12 cellular contexts compared by ENCODE assay signal in the genomic region with DNA sequence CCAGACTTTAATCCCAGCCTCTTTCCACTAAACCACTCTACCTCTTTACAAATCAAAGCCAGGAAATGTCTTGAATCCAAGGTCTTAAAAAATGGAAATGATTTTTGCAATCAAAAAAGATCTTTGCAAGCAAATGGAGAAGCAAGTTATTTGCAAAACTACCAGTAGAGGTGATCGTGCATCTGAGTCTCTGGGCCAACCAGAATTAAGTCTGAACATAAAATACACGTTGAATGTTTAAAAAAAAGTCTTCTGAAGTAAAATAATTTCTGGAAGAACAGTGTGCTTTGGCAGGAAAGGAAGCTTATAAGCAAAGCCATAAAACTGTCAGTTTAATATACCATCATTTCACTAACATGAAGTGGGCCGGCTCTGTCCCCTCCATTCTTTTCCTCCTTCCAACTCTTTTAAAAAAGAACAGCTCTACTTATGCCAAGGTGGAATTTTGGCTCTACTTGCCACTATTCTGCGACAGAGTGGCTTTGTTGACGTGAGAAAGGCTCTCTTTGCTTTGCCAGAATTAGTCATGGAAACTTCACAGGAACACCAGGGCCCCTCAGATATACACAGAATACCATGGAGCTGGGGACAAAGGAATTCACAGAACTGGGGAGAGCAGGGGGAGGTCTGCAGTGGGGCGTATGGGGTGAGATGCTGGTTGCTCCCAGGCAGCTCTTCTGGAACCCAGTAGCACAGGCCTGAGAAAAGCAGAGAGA. TPM values are rescaled to one million over a fixed set of nuclear protein-coding genes. Genes with fewer than 3 reads are reported as not detected.
DNase-seq lines count a peak whose midpoint lies in the region; ATAC-seq and TF ChIP-seq lines count a peak whose summit lies in the region.
"Had no signal": no experiment of that assay in that cellular context is flagged by ENCODE, and none has a peak within 500 bp of the region (broad histone marks: within the 10 kb centered on the region; RNA-seq: fewer than 3 reads in every experiment).

No MANE protein-coding gene starts in this region.

- H3K36me3 Mint-ChIP-seq in nephron (ENCODE audit: low read depth) = peaks cover 9% of the 10 kb centered on the region
- H3K36me3 Mint-ChIP-seq in activated naive CD4-positive, alpha-beta T cell treated with anti-CD3 and anti-CD28 coated beads for 36 hours (ENCODE audit: low read depth) = no peaks in the 10 kb centered on the region
- H3K36me3 Mint-ChIP-seq: activated naive CD8-positive, alpha-beta T cell treated with anti-CD3 and anti-CD28 coated beads, Interleukin-2, amount 10 ng/mL, durations not matched to agents 7 days and 5 days had no signal

- peaks cover 89% of the 10 kb centered on the region for H3K4me1 Mint-ChIP-seq in nephron
- H3K4me1 Mint-ChIP-seq in activated naive CD4-positive, alpha-beta T cell treated with anti-CD3 and anti-CD28 coated beads for 36 hours (ENCODE audit: low read depth) = peaks cover 8% of the 10 kb centered on the region

- peak; percentile 13; the same call in 1 of the 2 replicates for TF ChIP-seq CTCF in A673 (conservative IDR thresholded peaks at IDR 0.05; ENCODE audit: low read depth, low read length)
- peak; percentile 32 for TF ChIP-seq CTCF in SK-N-SH (IDR thresholded peaks at IDR 0.05)
- peak; percentile 23 to 51 for TF ChIP-seq CTCF in fibroblast of lung (conservative IDR thresholded peaks at IDR 0.05 in 1 of 2, IDR thresholded peaks at IDR 0.05 in 1 of 2; ENCODE audit: low read depth in 1 of 2, low read length in 2 of 2)
- peak; percentile 36 to 45 (median 38) for TF ChIP-seq CTCF in nephron (IDR thresholded peaks at IDR 0.05; ENCODE audit: unreplicated experiment in 3 of 3)

- H3K4me3 ChIP-seq in A673 (ENCODE audit: low read depth, low read length, poor library complexity, severe bottlenecking) (no peak overlapping the region), SK-N-SH (ENCODE audit: low read depth in 2 of 2, low read length in 1 of 2) (no peak overlapping the region), fibroblast of lung (replicated peaks in 1 of 4; ENCODE audit: control extremely low read depth in 1 of 4, insufficient read depth in 1 of 4, low read depth in 3 of 4, low read length in 4 of 4) (no peak overlapping the region)
- H3K4me3 ChIP-seq: A549, GM12878 had no signal

- peak overlapping the region; percentile 0 to 48 (median 22) for H3K4me3 Mint-ChIP-seq in nephron
- no peak overlapping the region for H3K4me3 Mint-ChIP-seq in activated naive CD4-positive, alpha-beta T cell treated with anti-CD3 and anti-CD28 coated beads for 36 hours
- H3K4me3 Mint-ChIP-seq: activated naive CD8-positive, alpha-beta T cell treated with anti-CD3 and anti-CD28 coated beads, Interleukin-2, amount 10 ng/mL, durations not matched to agents 7 days and 5 days had no signal

- H3K4me2 ChIP-seq in SK-N-SH = peak overlapping the region; percentile 5; the same call in 1 of the 2 replicates
- no peak overlapping the region for H3K4me2 ChIP-seq in fibroblast of lung (ENCODE audit: extremely low read depth, insufficient read depth, low read length)
- H3K4me2 ChIP-seq: A549 had no signal

- intact Hi-C loops in A673 (cut with micrococcal nuclease; ENCODE audit: unreplicated experiment) = no loop called here
- intact Hi-C loops in activated naive CD4-positive, alpha-beta T cell treated with anti-CD3 and anti-CD28 coated beads for 36 hours (cut with micrococcal nuclease) = no loop called here

- ATAC-seq in HG03565 (IDR thresholded peaks at IDR 0.05; ENCODE audit: unreplicated experiment) = no peak
- ATAC-seq: A549, GM12878 had no signal

- no peaks in the 10 kb centered on the region for H3K9me2 ChIP-seq in SK-N-SH

- H3K79me2 ChIP-seq in SK-N-SH (ENCODE audit: insufficient read depth) (peaks cover 93% of the 10 kb centered on the region), fibroblast of lung (ENCODE audit: control insufficient read depth, insufficient read depth, low read length) (peaks cover 63% of the 10 kb centered on the region)

- H3K27me3 Mint-ChIP-seq in nephron (ENCODE audit: low read depth) = no peaks in the 10 kb centered on the region
- H3K27me3 Mint-ChIP-seq in activated naive CD4-positive, alpha-beta T cell treated with anti-CD3 and anti-CD28 coated beads for 36 hours (ENCODE audit: low read depth) = peaks cover 2% of the 10 kb centered on the region

- CTCF ChIA-PET in A673 (lab: Charles Lee) (interaction anchor here (0.5 to 1.4 kb wide), 2 partner anchors 22 to 136 kb away, joined by 3 read pairs; no protein-coding TSS in a partner anchor), SK-N-SH (lab: Yijun Ruan, JAX) (interaction anchor here (0.8 to 12.9 kb wide), 7 partner anchors 8 to 529 kb away, joined by 3 to 269 read pairs (median 8); no protein-coding TSS in a partner anchor)
- CTCF ChIA-PET in activated naive CD4-positive, alpha-beta T cell treated with anti-CD3 and anti-CD28 coated beads for 36 hours (lab: Charles Lee) = interaction anchor here (0.7 to 2.9 kb wide), 5 partner anchors 11 to 257 kb away, joined by 3 to 18 read pairs (median 3); no protein-coding TSS in a partner anchor

- H3K27me3 ChIP-seq in A673 (replicated peaks; ENCODE audit: insufficient read depth, low read depth, low read length, poor library complexity) (no peaks in the 10 kb centered on the region), SK-N-SH (ENCODE audit: insufficient read depth) (no peaks in the 10 kb centered on the region), fibroblast of lung (ENCODE audit: control insufficient read depth, insufficient read depth, low read length) (no peaks in the 10 kb centered on the region)

- peaks cover 26% of the 10 kb centered on the region for H3K4me1 ChIP-seq in A673 (ENCODE audit: insufficient read depth, low read length, poor library complexity, severe bottlenecking)
- H3K4me1 ChIP-seq in SK-N-SH (ENCODE audit: control insufficient read depth in 1 of 2, insufficient read depth in 2 of 2, low read depth in 1 of 2, low read length in 1 of 2) = peaks cover 40 to 49% of the 10 kb centered on the region in 2 experiments
- H3K4me1 ChIP-seq in fibroblast of lung (ENCODE audit: control insufficient read depth, extremely low read depth, insufficient read depth, low read length) = peaks cover 37% of the 10 kb centered on the region

- POLR2A ChIA-PET in A673 (lab: Charles Lee; ENCODE audit: low non-redundant PET) (no interaction called here), SK-N-SH (lab: Yijun Ruan, JAX) (no interaction called here)

- H3K9ac ChIP-seq in SK-N-SH (peak overlapping the region; percentile 17; the same call in 1 of the 2 replicates), fibroblast of lung (ENCODE audit: insufficient read depth, low read length) (no peak overlapping the region)

- no peaks in the 10 kb centered on the region for H3K9me3 Mint-ChIP-seq in nephron
- H3K9me3 Mint-ChIP-seq in activated naive CD4-positive, alpha-beta T cell treated with anti-CD3 and anti-CD28 coated beads for 36 hours = no peaks in the 10 kb centered on the region
- H3K9me3 Mint-ChIP-seq: activated naive CD8-positive, alpha-beta T cell treated with anti-CD3 and anti-CD28 coated beads, Interleukin-2, amount 10 ng/mL, durations not matched to agents 7 days and 5 days had no signal

- H2AFZ ChIP-seq in SK-N-SH (ENCODE audit: low read depth) = no peak overlapping the region
- no peak overlapping the region for H2AFZ ChIP-seq in fibroblast of lung (ENCODE audit: low read length)

- H4K20me1 ChIP-seq in SK-N-SH (ENCODE audit: insufficient read depth) = peaks cover 10% of the 10 kb centered on the region
- H4K20me1 ChIP-seq in fibroblast of lung (ENCODE audit: control insufficient read depth, extremely low read depth, insufficient read depth, low read length) = no peaks in the 10 kb centered on the region

- DNase-seq in A673 (ENCODE audit: low spot score) = no peak
- no peak for DNase-seq in SK-N-SH
- peak; percentile 75 to 76 for DNase-seq in fibroblast of lung (ENCODE audit: low read depth in 2 of 2)
- DNase-seq in GF-D8 (lab: John Stamatoyannopoulos, UW) = no peak
- DNase-seq in DMS 273 (lab: John Stamatoyannopoulos, UW; ENCODE audit: unreplicated experiment) = no peak
- no peak for DNase-seq in activated naive CD4-positive, alpha-beta T cell treated with anti-CD3 and anti-CD28 coated beads for 36 hours
- DNase-seq: activated naive CD8-positive, alpha-beta T cell treated with anti-CD3 and anti-CD28 coated beads, Interleukin-2, amount 10 ng/mL, durations not matched to agents 7 days and 5 days; NCI-H526 treated with DMSO at 0.1 percent for 48 hours had no signal

- no TSS peak for BruUV-seq in A673 (replicated peaks; lab: Mats Ljungman, UMichigan)

- TF ChIP-seq EP300 in SK-N-SH (IDR thresholded peaks at IDR 0.05; ENCODE audit: borderline replicate concordance in 1 of 2, low read depth in 1 of 2, low read length in 1 of 2) = no peak

- peak overlapping the region; percentile 13 for H3K27ac ChIP-seq in A673 (ENCODE audit: low read depth, low read length, poor library complexity, severe bottlenecking)
- H3K27ac ChIP-seq in SK-N-SH (ENCODE audit: low read depth in 2 of 2, low read length in 1 of 2) = peak overlapping the region; percentile 58 to 96; a peak in 3 of 4 replicates
- H3K27ac ChIP-seq in fibroblast of lung (ENCODE audit: insufficient read depth, low read length) = peak overlapping the region; percentile 24
- H3K27ac ChIP-seq: A549 had no signal

- H3K9me3 ChIP-seq in A673 (ENCODE audit: low read depth, low read length, poor library complexity, severe bottlenecking) = no peaks in the 10 kb centered on the region
- H3K9me3 ChIP-seq in SK-N-SH = no peaks in the 10 kb centered on the region
- H3K9me3 ChIP-seq in fibroblast of lung (ENCODE audit: control insufficient read depth, insufficient read depth, low read depth, low read length) = no peaks in the 10 kb centered on the region
- H3K9me3 ChIP-seq: A549 had no signal

- WGBS in SK-N-SH (ENCODE audit: low lambda C conversion rate) = 60% methylated on average over 6 of the region's 6 CpGs

- H3K36me3 ChIP-seq in A673 (ENCODE audit: insufficient read depth, low read length, poor library complexity, severe bottlenecking) (no peaks in the 10 kb centered on the region), SK-N-SH (replicated peaks in 1 of 2; ENCODE audit: control insufficient read depth in 1 of 2, insufficient read depth in 2 of 2, low read length in 1 of 2) (peaks cover 11 to 49% of the 10 kb centered on the region in 2 experiments), fibroblast of lung (ENCODE audit: control insufficient read depth, insufficient read depth, low read length) (no peaks in the 10 kb centered on the region)

- H3F3A ChIP-seq in SK-N-SH (replicated peaks; ENCODE audit: insufficient read depth) = peaks cover 41% of the 10 kb centered on the region

- TF ChIP-seq RAD21 in SK-N-SH (IDR thresholded peaks at IDR 0.05; ENCODE audit: low read length) = no peak

- H3K27ac Mint-ChIP-seq in nephron = peak overlapping the region; percentile 96 to 99 (median 98)
- no peak overlapping the region for H3K27ac Mint-ChIP-seq in activated naive CD4-positive, alpha-beta T cell treated with anti-CD3 and anti-CD28 coated beads for 36 hours
- H3K27ac Mint-ChIP-seq: activated naive CD8-positive, alpha-beta T cell treated with anti-CD3 and anti-CD28 coated beads, Interleukin-2, amount 10 ng/mL, durations not matched to agents 7 days and 5 days had no signal

RNA-seq across cellular contexts. Expression of a gene that starts 29.8 kb away (rescaled TPM):
- 89.1 and 122 TPM in 2 replicates for total RNA-seq in A673 (2021)
- 329 and 454 TPM in 2 replicates for polyA plus RNA-seq in SK-N-SH (2012; rRNA removed)
- polyA plus RNA-seq in SK-N-SH (2012; cell fraction: cytosol; rRNA removed) = 409 and 444 TPM in 2 replicates
- 657 and 858 TPM in 2 replicates for polyA plus RNA-seq in SK-N-SH (2012; cell fraction: nucleus; rRNA removed)
- total RNA-seq in fibroblast of lung = 279 and 309 TPM in 2 replicates
- 583 and 1,500 TPM in 2 replicates for polyA plus RNA-seq in fibroblast of lung
- polyA plus RNA-seq in fibroblast of lung (2012) = 501 and 1,132 TPM in 2 replicates
- polyA minus RNA-seq in fibroblast of lung (ENCODE audit: low replicate concordance) = 681 and 1,171 TPM in 2 replicates
- total RNA-seq in activated naive CD4-positive, alpha-beta T cell treated with anti-CD3 and anti-CD28 coated beads for 36 hours = under 1 TPM in 1 of 2 experiments, not detected in 1; 0.40 TPM

Comparison
In these comparisons a context has a peak if more than half of its experiments do, and no peak if none do; other contexts are left out.
1. DNase-seq: peak in fibroblast of lung (2 of 2); none in A673 (single experiment), SK-N-SH (single experiment), GF-D8 (single experiment), DMS 273 (single experiment) and activated naive CD4-positive, alpha-beta T cell treated with anti-CD3 and anti-CD28 coated beads for 36 hours (single experiment).
2. H3K27ac ChIP-seq: peak in every context shown above with its lines; median percentile 77 in SK-N-SH; 24 in fibroblast of lung; 13 in A673.
3. RNA of a gene that starts 29.8 kb away (total RNA-seq): 279 to 309 TPM in fibroblast of lung and 89.1 to 122 TPM in A673; 0.40 TPM in activated naive CD4-positive, alpha-beta T cell treated with anti-CD3 and anti-CD28 coated beads for 36 hours; every median in the first group is over 10 times any median in the second.
4. Peak in every context shown above with its lines, with median percentiles within 50 percentile points of each other: CTCF ChIP-seq.